In genomic region chr6:116370328-116370716, GRCh38 we compare ENCODE assay signal across 8 cellular contexts. TPM values are rescaled to one million over a fixed set of nuclear protein-coding genes. Genes with fewer than 3 reads are reported as not detected.
A peak's percentile ranks its signal among the peaks of the same experiment; 100 is the strongest.
DNase-seq lines count a peak whose midpoint lies in the region; ATAC-seq lines count a peak whose summit lies in the region.

No MANE protein-coding gene starts in this region.

- H3K36me3 ChIP-seq in skeletal muscle tissue (ENCODE audit: control insufficient read depth in 3 of 3, insufficient read depth in 3 of 3, low read length in 3 of 3) = no peaks in the 10 kb centered on the region

- peak overlapping the region; percentile 63 to 93 (median 77) for H3K9ac ChIP-seq in skeletal muscle tissue (ENCODE audit: low read depth in 1 of 3, low read length in 3 of 3)

- no peaks in the 10 kb centered on the region for H3K9me3 ChIP-seq in skeletal muscle tissue (ENCODE audit: control insufficient read depth in 3 of 3, low read length in 3 of 3)

- H3K4me1 ChIP-seq in skeletal muscle tissue (ENCODE audit: control insufficient read depth in 3 of 3, insufficient read depth in 3 of 3, low read length in 3 of 3) = peaks cover 4 to 12% (median 4%) of the 10 kb centered on the region in 3 donors

- no peaks in the 10 kb centered on the region for H3K36me3 Mint-ChIP-seq in activated T-cell treated with anti-CD3 and anti-CD28 coated beads, Interleukin-2, amount 50 U/mL, for 4 hours (ENCODE audit: insufficient read depth)
- H3K36me3 Mint-ChIP-seq in activated T-helper 1 cell treated with anti-CD3 and anti-CD28 coated beads, Interleukin-12 subunit alpha, Interleukin-12 subunit beta, Interleukin-2, Interleukin-4 antibody, amounts not matched to agents 30 ng/mL and 10 ng/mL and 1 ng/mL, durations not matched to agents 14 hours and 24 hours and 36 hours (ENCODE audit: low read depth) = peaks cover 2% of the 10 kb centered on the region

- no peak for DNase-seq in activated T-cell treated with anti-CD3 and anti-CD28 coated beads, Interleukin-2, amount 50 U/mL, for 4 hours
- no peak for DNase-seq in activated T-cell treated with anti-CD3 and anti-CD28 coated beads, Interleukin-2, amount 50 U/mL, for 1 hour
- DNase-seq in activated T-helper 1 cell treated with anti-CD3 and anti-CD28 coated beads, Interleukin-12 subunit alpha, Interleukin-12 subunit beta, Interleukin-2, Interleukin-4 antibody, amounts not matched to agents 30 ng/mL and 10 ng/mL and 1 ng/mL, durations not matched to agents 14 hours and 24 hours and 36 hours (ENCODE audit: low spot score) = no peak
- DNase-seq in 8988T (no peak), NCI-H2171 (lab: John Stamatoyannopoulos, UW) (no peak)

- H3K27ac ChIP-seq in skeletal muscle tissue (ENCODE audit: low read depth, low read length) = peak overlapping the region; percentile 88

- intact Hi-C loops in activated T-helper 1 cell treated with anti-CD3 and anti-CD28 coated beads, Interleukin-12 subunit alpha, Interleukin-12 subunit beta, Interleukin-2, Interleukin-4 antibody, amounts not matched to agents 30 ng/mL and 10 ng/mL and 1 ng/mL, durations not matched to agents 14 hours and 24 hours and 36 hours (cut with micrococcal nuclease) = loop anchor here (2.0 to 10.0 kb wide), 5 partner anchors 83 to 314 kb away; partner anchors contain the start of genes CALHM6 and KPNA5

- ATAC-seq in activated T-cell treated with anti-CD3 and anti-CD28 coated beads, Interleukin-2, amount 50 U/mL, for 4 hours = peak; percentile 5 to 23
- ATAC-seq in HG02885 (IDR thresholded peaks at IDR 0.05; ENCODE audit: poor library complexity, unreplicated experiment) = no peak

- peak overlapping the region; percentile 40 for H3K27ac Mint-ChIP-seq in activated T-helper 1 cell treated with anti-CD3 and anti-CD28 coated beads, Interleukin-12 subunit alpha, Interleukin-12 subunit beta, Interleukin-2, Interleukin-4 antibody, amounts not matched to agents 30 ng/mL and 10 ng/mL and 1 ng/mL, durations not matched to agents 14 hours and 24 hours and 36 hours

- peak overlapping the region; percentile 56 for H3K4me3 ChIP-seq in iPS-11a (ENCODE audit: low read depth, low read length)
- H3K4me3 ChIP-seq in skeletal muscle tissue (ENCODE audit: low read length in 3 of 3) = peak overlapping the region; percentile 77 to 91 (median 81)

- peaks cover 27% of the 10 kb centered on the region for H3K27me3 Mint-ChIP-seq in activated T-cell treated with anti-CD3 and anti-CD28 coated beads, Interleukin-2, amount 50 U/mL, for 4 hours (ENCODE audit: low read depth)
- H3K27me3 Mint-ChIP-seq in activated T-helper 1 cell treated with anti-CD3 and anti-CD28 coated beads, Interleukin-12 subunit alpha, Interleukin-12 subunit beta, Interleukin-2, Interleukin-4 antibody, amounts not matched to agents 30 ng/mL and 10 ng/mL and 1 ng/mL, durations not matched to agents 14 hours and 24 hours and 36 hours (ENCODE audit: insufficient read depth) = peaks cover 56% of the 10 kb centered on the region

- H3K4me1 Mint-ChIP-seq in activated T-cell treated with anti-CD3 and anti-CD28 coated beads, Interleukin-2, amount 50 U/mL, for 4 hours (ENCODE audit: low read depth) = peaks cover 14% of the 10 kb centered on the region
- peaks cover 24% of the 10 kb centered on the region for H3K4me1 Mint-ChIP-seq in activated T-helper 1 cell treated with anti-CD3 and anti-CD28 coated beads, Interleukin-12 subunit alpha, Interleukin-12 subunit beta, Interleukin-2, Interleukin-4 antibody, amounts not matched to agents 30 ng/mL and 10 ng/mL and 1 ng/mL, durations not matched to agents 14 hours and 24 hours and 36 hours (ENCODE audit: low read depth)

- H3K27me3 ChIP-seq in skeletal muscle tissue (ENCODE audit: control insufficient read depth in 3 of 3, insufficient read depth in 3 of 3, low read length in 3 of 3) = no peaks in the 10 kb centered on the region

- H3K4me3 Mint-ChIP-seq in activated T-cell treated with anti-CD3 and anti-CD28 coated beads, Interleukin-2, amount 50 U/mL, for 4 hours = peak overlapping the region; percentile 82
- H3K4me3 Mint-ChIP-seq in activated T-helper 1 cell treated with anti-CD3 and anti-CD28 coated beads, Interleukin-12 subunit alpha, Interleukin-12 subunit beta, Interleukin-2, Interleukin-4 antibody, amounts not matched to agents 30 ng/mL and 10 ng/mL and 1 ng/mL, durations not matched to agents 14 hours and 24 hours and 36 hours = peak overlapping the region; percentile 78

- H3K9me3 Mint-ChIP-seq in activated T-cell treated with anti-CD3 and anti-CD28 coated beads, Interleukin-2, amount 50 U/mL, for 4 hours = no peaks in the 10 kb centered on the region
- H3K9me3 Mint-ChIP-seq in activated T-helper 1 cell treated with anti-CD3 and anti-CD28 coated beads, Interleukin-12 subunit alpha, Interleukin-12 subunit beta, Interleukin-2, Interleukin-4 antibody, amounts not matched to agents 30 ng/mL and 10 ng/mL and 1 ng/mL, durations not matched to agents 14 hours and 24 hours and 36 hours = no peaks in the 10 kb centered on the region

RNA-seq across cellular contexts. Expression of gene DSE, which starts 0.4 kb away (rescaled TPM):
- 1 to 10 TPM; 2.0 to 4.7 (median 3.4) TPM for total RNA-seq in activated T-cell treated with anti-CD3 and anti-CD28 coated beads, Interleukin-2, amount 50 U/mL, for 4 hours
- total RNA-seq in activated T-helper 1 cell treated with anti-CD3 and anti-CD28 coated beads, Interleukin-12 subunit alpha, Interleukin-12 subunit beta, Interleukin-2, Interleukin-4 antibody, amounts not matched to agents 30 ng/mL and 10 ng/mL and 1 ng/mL, durations not matched to agents 14 hours and 24 hours and 36 hours = 1.9 and 3.1 TPM in 2 replicates
- 26.1 TPM for total RNA-seq in skeletal muscle tissue
